ENCODE assay signal across 12 cellular contexts in genomic region chr11:117829369-117829725, GRCh38. TPM values are rescaled to one million over a fixed set of nuclear protein-coding genes. Genes with fewer than 3 reads are reported as not detected.
DNase-seq lines count a peak whose midpoint lies in the region; ATAC-seq, FAIRE-seq and TF ChIP-seq lines count a peak whose summit lies in the region.
"Had no signal": no experiment of that assay in that cellular context is flagged by ENCODE, and none has a peak within 500 bp of the region (broad histone marks: within the 10 kb centered on the region; RNA-seq: fewer than 3 reads in every experiment).

No MANE protein-coding gene starts in this region.

- peak overlapping the region; percentile 93 to 97 for H3K27ac ChIP-seq in kidney (ENCODE audit: low read depth in 2 of 2, low read length in 2 of 2)
- peak overlapping the region; percentile 87 for H3K27ac ChIP-seq in thymus (ENCODE audit: low read depth)

- H3K36me3 ChIP-seq in kidney (ENCODE audit: control insufficient read depth in 1 of 2, insufficient read depth in 2 of 2, low read length in 2 of 2), result peaks cover 0 to 4% of the 10 kb centered on the region in 2 donors
- no peaks in the 10 kb centered on the region for H3K36me3 ChIP-seq in thymus (ENCODE audit: control insufficient read depth, insufficient read depth)

- peak; percentile 62 for DNase-seq in activated CD8-positive, alpha-beta memory T cell treated with anti-CD3 and anti-CD28 coated beads for 24 hours
- DNase-seq in activated CD8-positive, alpha-beta memory T cell treated with anti-CD3 and anti-CD28 coated beads, Interleukin-2, amount 50 U/mL, for 4 hours, result no peak
- DNase-seq in activated T-helper 1 cell treated with anti-CD3 and anti-CD28 coated beads, Interleukin-12 subunit alpha, Interleukin-12 subunit beta, Interleukin-2, Interleukin-4 antibody, amounts not matched to agents 30 ng/mL and 10 ng/mL and 1 ng/mL, durations not matched to agents 14 hours and 24 hours and 36 hours (ENCODE audit: low spot score), result no peak
- peak; percentile 85 for DNase-seq in kidney
- DNase-seq in SW480 (ENCODE audit: low spot score), result no peak
- DNase-seq in HUDEP-2 (lab: John Stamatoyannopoulos, UW; ENCODE audit: unreplicated experiment in 76 of 76), result no peak
- DNase-seq: NCI-H2029, retina had no signal

- H3K4me3 ChIP-seq in kidney (ENCODE audit: low read length in 2 of 2) (peak overlapping the region; percentile 28 to 74), thymus (ENCODE audit: low read length) (no peak overlapping the region)

- peak overlapping the region; percentile 65 for H3K27ac Mint-ChIP-seq in activated T-helper 1 cell treated with anti-CD3 and anti-CD28 coated beads, Interleukin-12 subunit alpha, Interleukin-12 subunit beta, Interleukin-2, Interleukin-4 antibody, amounts not matched to agents 30 ng/mL and 10 ng/mL and 1 ng/mL, durations not matched to agents 14 hours and 24 hours and 36 hours
- H3K27ac Mint-ChIP-seq: type B pancreatic cell had no signal

- H3K9ac ChIP-seq in kidney (ENCODE audit: low read length in 2 of 2), result peak overlapping the region in 1 of 2 donors; percentile 91

- peaks cover 67% of the 10 kb centered on the region for H3K4me1 Mint-ChIP-seq in activated T-helper 1 cell treated with anti-CD3 and anti-CD28 coated beads, Interleukin-12 subunit alpha, Interleukin-12 subunit beta, Interleukin-2, Interleukin-4 antibody, amounts not matched to agents 30 ng/mL and 10 ng/mL and 1 ng/mL, durations not matched to agents 14 hours and 24 hours and 36 hours (ENCODE audit: low read depth)

- no peaks in the 10 kb centered on the region for H3K27me3 Mint-ChIP-seq in activated T-helper 1 cell treated with anti-CD3 and anti-CD28 coated beads, Interleukin-12 subunit alpha, Interleukin-12 subunit beta, Interleukin-2, Interleukin-4 antibody, amounts not matched to agents 30 ng/mL and 10 ng/mL and 1 ng/mL, durations not matched to agents 14 hours and 24 hours and 36 hours (ENCODE audit: insufficient read depth)

- no peak for TF ChIP-seq CTCF in kidney (IDR thresholded peaks at IDR 0.05; ENCODE audit: borderline replicate concordance, extremely low read depth, insufficient read depth)

- H3K4me1 ChIP-seq in kidney (ENCODE audit: control insufficient read depth in 1 of 2, insufficient read depth in 1 of 2, low read depth in 1 of 2, low read length in 2 of 2), result peaks cover 35 to 49% of the 10 kb centered on the region in 2 donors
- peaks cover 55% of the 10 kb centered on the region for H3K4me1 ChIP-seq in thymus (ENCODE audit: control insufficient read depth, insufficient read depth, low read length)

- H3K9me3 ChIP-seq in kidney (ENCODE audit: control insufficient read depth in 1 of 2, low read length in 2 of 2) (no peaks in the 10 kb centered on the region), thymus (ENCODE audit: control insufficient read depth) (no peaks in the 10 kb centered on the region)

- no peaks in the 10 kb centered on the region for H3K36me3 Mint-ChIP-seq in activated T-helper 1 cell treated with anti-CD3 and anti-CD28 coated beads, Interleukin-12 subunit alpha, Interleukin-12 subunit beta, Interleukin-2, Interleukin-4 antibody, amounts not matched to agents 30 ng/mL and 10 ng/mL and 1 ng/mL, durations not matched to agents 14 hours and 24 hours and 36 hours (ENCODE audit: low read depth)
- H3K36me3 Mint-ChIP-seq: brain, type B pancreatic cell had no signal

- ATAC-seq in GM21529 (IDR thresholded peaks at IDR 0.05; ENCODE audit: unreplicated experiment), result no peak

- intact Hi-C loops in activated T-helper 1 cell treated with anti-CD3 and anti-CD28 coated beads, Interleukin-12 subunit alpha, Interleukin-12 subunit beta, Interleukin-2, Interleukin-4 antibody, amounts not matched to agents 30 ng/mL and 10 ng/mL and 1 ng/mL, durations not matched to agents 14 hours and 24 hours and 36 hours (cut with micrococcal nuclease), result no loop called here
- intact Hi-C loops in kidney (cut with DNase I), result no loop called here

- FAIRE-seq in kidney (lab: Jason Lieb, UNC), result no peak

- H3K27me3 ChIP-seq in thymus (ENCODE audit: control insufficient read depth, insufficient read depth), result no peaks in the 10 kb centered on the region

- H3K4me3 Mint-ChIP-seq in activated T-helper 1 cell treated with anti-CD3 and anti-CD28 coated beads, Interleukin-12 subunit alpha, Interleukin-12 subunit beta, Interleukin-2, Interleukin-4 antibody, amounts not matched to agents 30 ng/mL and 10 ng/mL and 1 ng/mL, durations not matched to agents 14 hours and 24 hours and 36 hours, result no peak overlapping the region
- H3K4me3 Mint-ChIP-seq: brain, type B pancreatic cell had no signal

- H3K9me3 Mint-ChIP-seq in activated T-helper 1 cell treated with anti-CD3 and anti-CD28 coated beads, Interleukin-12 subunit alpha, Interleukin-12 subunit beta, Interleukin-2, Interleukin-4 antibody, amounts not matched to agents 30 ng/mL and 10 ng/mL and 1 ng/mL, durations not matched to agents 14 hours and 24 hours and 36 hours, result no peaks in the 10 kb centered on the region
- H3K9me3 Mint-ChIP-seq: brain, type B pancreatic cell had no signal

- WGBS in thymus, result 88% methylated on average over 7 of the region's 7 CpGs

RNA-seq across cellular contexts. Expression of gene FXYD2, which starts 4.8 kb away (rescaled TPM):
- 3.4 and 3.6 TPM in 2 replicates for total RNA-seq in activated T-helper 1 cell treated with anti-CD3 and anti-CD28 coated beads, Interleukin-12 subunit alpha, Interleukin-12 subunit beta, Interleukin-2, Interleukin-4 antibody, amounts not matched to agents 30 ng/mL and 10 ng/mL and 1 ng/mL, durations not matched to agents 14 hours and 24 hours and 36 hours
- 2,527 TPM for total RNA-seq in kidney
- polyA plus RNA-seq in kidney (ENCODE audit: insufficient read depth, low read depth, low replicate concordance) (9,664 TPM), thymus (100 TPM)

RNA-seq across cellular contexts. Expression of gene DSCAML1, which starts 32.3 kb away (rescaled TPM):
- total RNA-seq in activated T-helper 1 cell treated with anti-CD3 and anti-CD28 coated beads, Interleukin-12 subunit alpha, Interleukin-12 subunit beta, Interleukin-2, Interleukin-4 antibody, amounts not matched to agents 30 ng/mL and 10 ng/mL and 1 ng/mL, durations not matched to agents 14 hours and 24 hours and 36 hours, result not detected in 2 replicates
- total RNA-seq in kidney, result 17.3 TPM
- polyA plus RNA-seq in kidney (ENCODE audit: insufficient read depth, low read depth, low replicate concordance) (0.95 TPM), thymus (0.32 TPM)

RNA-seq across cellular contexts. Expression of gene FXYD6, which starts 47.1 kb away (rescaled TPM):
- not detected in 2 replicates for total RNA-seq in activated T-helper 1 cell treated with anti-CD3 and anti-CD28 coated beads, Interleukin-12 subunit alpha, Interleukin-12 subunit beta, Interleukin-2, Interleukin-4 antibody, amounts not matched to agents 30 ng/mL and 10 ng/mL and 1 ng/mL, durations not matched to agents 14 hours and 24 hours and 36 hours
- 62.7 TPM for total RNA-seq in kidney
- polyA plus RNA-seq in kidney (ENCODE audit: insufficient read depth, low read depth, low replicate concordance), result 57.8 TPM
- 24.1 TPM for polyA plus RNA-seq in thymus

Comparison
In these comparisons a context has a peak if more than half of its experiments do, and no peak if none do; other contexts are left out.
1. DNase-seq: peak in activated CD8-positive, alpha-beta memory T cell treated with anti-CD3 and anti-CD28 coated beads for 24 hours (single experiment) and kidney (single experiment); none in activated CD8-positive, alpha-beta memory T cell treated with anti-CD3 and anti-CD28 coated beads, Interleukin-2, amount 50 U/mL, for 4 hours (single experiment), activated T-helper 1 cell treated with anti-CD3 and anti-CD28 coated beads, Interleukin-12 subunit alpha, Interleukin-12 subunit beta, Interleukin-2, Interleukin-4 antibody, amounts not matched to agents 30 ng/mL and 10 ng/mL and 1 ng/mL, durations not matched to agents 14 hours and 24 hours and 36 hours (single experiment), SW480 (single experiment) and HUDEP-2 (0 of 76).
2. RNA of gene FXYD2, which starts 4.8 kb away (total RNA-seq): 2,527 TPM in kidney (single experiment); 3.4 to 3.6 TPM in activated T-helper 1 cell treated with anti-CD3 and anti-CD28 coated beads, Interleukin-12 subunit alpha, Interleukin-12 subunit beta, Interleukin-2, Interleukin-4 antibody, amounts not matched to agents 30 ng/mL and 10 ng/mL and 1 ng/mL, durations not matched to agents 14 hours and 24 hours and 36 hours; every median in the first group is over 100 times any median in the second.
3. RNA of gene DSCAML1, which starts 32.3 kb away (total RNA-seq): 17.3 TPM in kidney (single experiment); not detected in activated T-helper 1 cell treated with anti-CD3 and anti-CD28 coated beads, Interleukin-12 subunit alpha, Interleukin-12 subunit beta, Interleukin-2, Interleukin-4 antibody, amounts not matched to agents 30 ng/mL and 10 ng/mL and 1 ng/mL, durations not matched to agents 14 hours and 24 hours and 36 hours; every median in the first group is over 10 times any median in the second.
4. RNA of gene FXYD6, which starts 47.1 kb away (total RNA-seq): 62.7 TPM in kidney (single experiment); not detected in activated T-helper 1 cell treated with anti-CD3 and anti-CD28 coated beads, Interleukin-12 subunit alpha, Interleukin-12 subunit beta, Interleukin-2, Interleukin-4 antibody, amounts not matched to agents 30 ng/mL and 10 ng/mL and 1 ng/mL, durations not matched to agents 14 hours and 24 hours and 36 hours; every median in the first group is over 10 times any median in the second.